ENCODE assay signal across 19 cellular contexts in genomic region chr6:46642928-46643751, GRCh38.
DNase-seq lines count a peak whose midpoint lies in the region; ATAC-seq and TF ChIP-seq lines count a peak whose summit lies in the region.
"Had no signal": no experiment of that assay in that cellular context is flagged by ENCODE, and none has a peak within 500 bp of the region (broad histone marks: within the 10 kb centered on the region; RNA-seq: fewer than 3 reads in every experiment).

No MANE protein-coding gene starts in this region.

- DNase-seq in stimulated activated CD4-positive, alpha-beta T cell treated with anti-CD3 and anti-CD28 coated beads, Interleukin-4, amount 100 ng/mL, for 24 hours: peak; percentile 7
- DNase-seq in stimulated activated CD4-positive, alpha-beta T cell treated with anti-CD3 and anti-CD28 coated beads, Interleukin-4, amount 100 ng/mL, for 1 hour: no peak
- DNase-seq in RWPE1 (ENCODE audit: low spot score) (peak; percentile 29), epithelial cell of prostate (ENCODE audit: low read depth, low spot score) (peak; percentile 74), caudate nucleus (lab: John Stamatoyannopoulos, UW) (no peak)
- no peak for DNase-seq in NK-92 treated with Interleukin-12 subunit alpha and Interleukin-12 subunit beta, amount 100 ng/mL, for 24 hours (lab: John Stamatoyannopoulos, UW)
- DNase-seq: activated gamma-delta T cell treated with Interleukin-2 at 50 U/mL for 16 hours; CD4-positive, alpha-beta memory T cell; DMS53; head of caudate nucleus; left ventricle myocardium superior; MG63; NCI-H146; NCI-H2171; NCI-H526 treated with DMSO at 0.1 percent for 48 hours; nephron progenitor cell; upper lobe of left lung had no signal

- ATAC-seq in HG03342 (IDR thresholded peaks at IDR 0.05; ENCODE audit: unreplicated experiment): no peak
- ATAC-seq: GM12878, left ventricle myocardium superior had no signal

- CTCF ChIA-PET in RWPE1 (lab: Yijun Ruan, JAX): no interaction called here

- TF ChIP-seq CTCF in RWPE1 (conservative IDR thresholded peaks at IDR 0.05; ENCODE audit: low read depth): no peak

- no peak overlapping the region for H3K27ac ChIP-seq in RWPE1
- H3K27ac ChIP-seq in epithelial cell of prostate: peak overlapping the region; percentile 31
- no peak overlapping the region for H3K27ac ChIP-seq in caudate nucleus (ENCODE audit: low read depth, low read length)
- H3K27ac ChIP-seq: upper lobe of left lung had no signal

- POLR2A ChIA-PET in RWPE1 (lab: Yijun Ruan, JAX; ENCODE audit: low non-redundant PET): no interaction called here

Comparison
In these comparisons a context has a peak if more than half of its experiments do, and no peak if none do; other contexts are left out.
1. DNase-seq: peak in stimulated activated CD4-positive, alpha-beta T cell treated with anti-CD3 and anti-CD28 coated beads, Interleukin-4, amount 100 ng/mL, for 24 hours (single experiment), RWPE1 (single experiment) and epithelial cell of prostate (single experiment); none in stimulated activated CD4-positive, alpha-beta T cell treated with anti-CD3 and anti-CD28 coated beads, Interleukin-4, amount 100 ng/mL, for 1 hour (single experiment), caudate nucleus (0 of 61) and NK-92 treated with Interleukin-12 subunit alpha and Interleukin-12 subunit beta, amount 100 ng/mL, for 24 hours (single experiment).